Comparison of ENCODE assay signal across 8 cellular contexts in genomic region chr12:57456145-57456700, GRCh38. TPM values are rescaled to one million over a fixed set of nuclear protein-coding genes. Genes with fewer than 3 reads are reported as not detected.
DNase-seq lines count a peak whose midpoint lies in the region; ATAC-seq, FAIRE-seq and TF ChIP-seq lines count a peak whose summit lies in the region.

No MANE protein-coding gene starts in this region.

- no TSS peak for BruUV-seq in mammary epithelial cell (replicated peaks; lab: Mats Ljungman, UMichigan)

- dilution Hi-C loops in mammary epithelial cell (cut with HindIII; ENCODE audit: low sequenced_read_pairs), result no loop called here

- H3K4me3 ChIP-seq in heart left ventricle (no peak overlapping the region), RWPE2 (ENCODE audit: severe bottlenecking) (no peak overlapping the region), mammary epithelial cell (replicated peaks in 1 of 3; ENCODE audit: insufficient read depth in 1 of 3, low read depth in 2 of 3, low read length in 3 of 3) (no peak overlapping the region), mesenchymal stem cell (ENCODE audit: insufficient read depth in 1 of 2, low read depth in 1 of 2, low read length in 2 of 2) (no peak overlapping the region)

- ATAC-seq in heart left ventricle (no peak), left ventricle myocardium superior (no peak), RWPE2 (ENCODE audit: low read depth) (no peak), HG02852 (IDR thresholded peaks at IDR 0.05; ENCODE audit: unreplicated experiment) (no peak)

- no peak overlapping the region for H2BK5ac ChIP-seq in mesenchymal stem cell (ENCODE audit: low read depth, low read length, poor library complexity, severe bottlenecking)

- H3K4me1 ChIP-seq in heart left ventricle, result peaks cover 0 to 53% (median 23%) of the 10 kb centered on the region in 12 donors
- peaks cover 29% of the 10 kb centered on the region for H3K4me1 ChIP-seq in RWPE2 (ENCODE audit: insufficient read depth, poor library complexity, severe bottlenecking)
- peaks cover 32% of the 10 kb centered on the region for H3K4me1 ChIP-seq in mammary epithelial cell (ENCODE audit: insufficient read depth, low read length)
- peaks cover 34% of the 10 kb centered on the region for H3K4me1 ChIP-seq in mesenchymal stem cell (ENCODE audit: control insufficient read depth, insufficient read depth, low read depth, low read length)

- in situ Hi-C loops in mammary epithelial cell (cut with MboI; ENCODE audit: low sequenced_read_pairs in 2 of 2), result loop anchor here (5.0 to 10.0 kb wide), 3 partner anchors 144 to 191 kb away; no protein-coding TSS in a partner anchor

- H2AFZ ChIP-seq in mammary epithelial cell (ENCODE audit: low read depth, low read length) (peak overlapping the region; percentile 74), mesenchymal stem cell (ENCODE audit: low read depth, low read length) (no peak overlapping the region)

- H4K91ac ChIP-seq in mesenchymal stem cell (ENCODE audit: low read length), result no peak overlapping the region

- DNase-seq in heart left ventricle (no peak), left ventricle myocardium superior (no peak), HTR-8/SVneo (ENCODE audit: insufficient read length, low spot score) (peak; percentile 62), RWPE2 (ENCODE audit: low spot score) (no peak), mammary epithelial cell (peak; percentile 32), mesenchymal stem cell (peak; percentile 51), NCI-H774 (lab: John Stamatoyannopoulos, UW) (no peak)

- H2AK5ac ChIP-seq in mesenchymal stem cell (ENCODE audit: low read length, severe bottlenecking), result no peak overlapping the region

- FAIRE-seq in HTR-8/SVneo (lab: Jason Lieb, UNC), result no peak

- no peak overlapping the region for H3K18ac ChIP-seq in mesenchymal stem cell (ENCODE audit: low read depth in 1 of 2, low read length in 2 of 2)

- no peaks in the 10 kb centered on the region for H3K36me3 ChIP-seq in heart left ventricle
- H3K36me3 ChIP-seq in RWPE2 (ENCODE audit: low read depth), result no peaks in the 10 kb centered on the region
- H3K36me3 ChIP-seq in mammary epithelial cell (ENCODE audit: insufficient read depth, low read length), result no peaks in the 10 kb centered on the region
- H3K36me3 ChIP-seq in mesenchymal stem cell (ENCODE audit: control insufficient read depth in 1 of 2, insufficient read depth in 2 of 2, low read depth in 1 of 2, low read length in 2 of 2), result no peaks in the 10 kb centered on the region

- H3K27me3 ChIP-seq in heart left ventricle, result peaks cover 0 to 6% (median 0%) of the 10 kb centered on the region in 9 donors
- no peaks in the 10 kb centered on the region for H3K27me3 ChIP-seq in RWPE2 (ENCODE audit: insufficient read depth, poor library complexity, severe bottlenecking)
- no peaks in the 10 kb centered on the region for H3K27me3 ChIP-seq in mammary epithelial cell (ENCODE audit: insufficient read depth, low read length)
- peaks cover 5 to 17% of the 10 kb centered on the region in 2 experiments for H3K27me3 ChIP-seq in mesenchymal stem cell (ENCODE audit: control insufficient read depth in 1 of 2, insufficient read depth in 1 of 2, low read length in 2 of 2)

- H3K4ac ChIP-seq in mesenchymal stem cell (ENCODE audit: low read depth in 1 of 2, low read length in 2 of 2), result no peak overlapping the region

- no peak for TF ChIP-seq POLR2A in heart left ventricle (IDR thresholded peaks at IDR 0.05)

- CTCF ChIA-PET in mammary epithelial cell (lab: Charles Lee; ENCODE audit: low non-redundant PET), result interaction anchor here (0.7 kb wide), 1 partner anchor 377 kb away, joined by 3 read pairs; no protein-coding TSS in a partner anchor

- H3K9me3 ChIP-seq in heart left ventricle, result no peaks in the 10 kb centered on the region
- H3K9me3 ChIP-seq in RWPE2 (ENCODE audit: severe bottlenecking), result no peaks in the 10 kb centered on the region
- H3K9me3 ChIP-seq in mammary epithelial cell (replicated peaks; ENCODE audit: insufficient read depth, low read length), result no peaks in the 10 kb centered on the region
- H3K9me3 ChIP-seq in mesenchymal stem cell (ENCODE audit: control insufficient read depth, low read length), result no peaks in the 10 kb centered on the region

- peak overlapping the region; percentile 29 for H2BK15ac ChIP-seq in mesenchymal stem cell (ENCODE audit: low read depth, poor library complexity, severe bottlenecking)

- H4K20me1 ChIP-seq in mammary epithelial cell (ENCODE audit: insufficient read depth, low read length), result no peaks in the 10 kb centered on the region

- H3K79me1 ChIP-seq in mesenchymal stem cell (replicated peaks; ENCODE audit: low read length, poor library complexity, severe bottlenecking), result no peaks in the 10 kb centered on the region

- 39 to 45% (median 41%) methylated on average over 12 to 15 of the region's 15 CpGs for WGBS in heart left ventricle, 4 donors
- no CpG with 5 or more reads among the region's 15 CpGs for WGBS in mammary epithelial cell (ENCODE audit: low coverage, missing lambda C conversion rate)
- 43% methylated on average over 14 of the region's 15 CpGs for WGBS in mesenchymal stem cell

- H2BK120ac ChIP-seq in mesenchymal stem cell (ENCODE audit: low read depth, low read length), result no peak overlapping the region

- peak overlapping the region; percentile 54 for H3K4me2 ChIP-seq in mammary epithelial cell (ENCODE audit: insufficient read depth, low read depth, low read length)
- peak overlapping the region; percentile 17 for H3K4me2 ChIP-seq in mesenchymal stem cell (ENCODE audit: low read length, poor library complexity, severe bottlenecking)

- H3K14ac ChIP-seq in mesenchymal stem cell (ENCODE audit: low read length in 2 of 2), result peak overlapping the region in 1 of 2 experiments; percentile 29

- H2BK12ac ChIP-seq in mesenchymal stem cell (ENCODE audit: low read length in 2 of 2), result no peak overlapping the region

- H3K9ac ChIP-seq in mammary epithelial cell (ENCODE audit: insufficient read depth, low read length) (no peak overlapping the region), mesenchymal stem cell (ENCODE audit: low read length) (no peak overlapping the region)

- no peak overlapping the region for H4K8ac ChIP-seq in mesenchymal stem cell (ENCODE audit: low read length)

- intact Hi-C loops in heart left ventricle (cut with DNase I), result loop anchor here in 4 of 10 donors (2.0 to 10.0 kb wide), 4 partner anchors 149 to 244 kb away; partner anchors contain the start of gene NXPH4 (in 1 of the 4)
- intact Hi-C loops in left ventricle myocardium superior (cut with micrococcal nuclease), result no loop called here
- intact Hi-C loops in mammary epithelial cell (cut with micrococcal nuclease), result no loop called here

- H3K23ac ChIP-seq in mesenchymal stem cell (ENCODE audit: low read length in 2 of 2), result no peak overlapping the region

- TF ChIP-seq CTCF in heart left ventricle (IDR thresholded peaks at IDR 0.05) (peak; percentile 25 to 59 (median 45)), RWPE2 (IDR thresholded peaks at IDR 0.05; ENCODE audit: poor library complexity, severe bottlenecking) (peak; percentile 56), mammary epithelial cell (conservative IDR thresholded peaks at IDR 0.05 in 1 of 2, IDR thresholded peaks at IDR 0.05 in 1 of 2; ENCODE audit: extremely low read depth in 1 of 2, insufficient read depth in 1 of 2, low read depth in 1 of 2, low read length in 2 of 2) (peak; percentile 78 to 83)

- peak overlapping the region in 1 of 12 donors; percentile 9 for H3K27ac ChIP-seq in heart left ventricle
- no peak overlapping the region for H3K27ac ChIP-seq in RWPE2 (ENCODE audit: poor library complexity, severe bottlenecking)
- no peak overlapping the region for H3K27ac ChIP-seq in mammary epithelial cell (ENCODE audit: insufficient read depth, low read depth, low read length)
- H3K27ac ChIP-seq in mesenchymal stem cell (ENCODE audit: low read length, poor library complexity, severe bottlenecking), result no peak overlapping the region

- no peaks in the 10 kb centered on the region for H3K79me2 ChIP-seq in mammary epithelial cell (ENCODE audit: insufficient read depth, low read length)

RNA-seq across cellular contexts. Expression of gene INHBE, which starts 1.1 kb away (rescaled TPM):
- total RNA-seq in heart left ventricle (under 1 TPM in 1 of 9 donors, not detected in 8; 0.64 TPM), left ventricle myocardium superior (not detected), mammary epithelial cell (1 to 10 TPM in 1 of 2 donors, under 1 TPM in 1; 0.42 to 1.0 TPM)
- polyA plus RNA-seq in heart left ventricle (under 1 TPM in 1 of 2 donors, not detected in 1; 0.03 TPM), mammary epithelial cell (0.07 TPM)
- not detected for polyA minus RNA-seq in mammary epithelial cell
- polyA plus RNA-seq in mesenchymal stem cell (2013, experiment 1 of 2), result 1.5 TPM
- polyA plus RNA-seq in mesenchymal stem cell (2013, experiment 2 of 2), result 1.7 TPM

RNA-seq across cellular contexts. Expression of gene GLI1, which starts 3.4 kb away (rescaled TPM):
- total RNA-seq in heart left ventricle (1 to 10 TPM in 4 of 9 donors, under 1 TPM in 5; 0.19 to 2.6 (median 0.83) TPM), left ventricle myocardium superior (0.37 TPM), mammary epithelial cell (1 to 10 TPM in 1 of 2 donors, under 1 TPM in 1; under 0.01 to 2.5 TPM)
- polyA plus RNA-seq in heart left ventricle (under 1 TPM; 0.08 to 0.97 TPM), mammary epithelial cell (0.90 TPM)
- 1.5 TPM for polyA minus RNA-seq in mammary epithelial cell
- polyA plus RNA-seq in mesenchymal stem cell (2013, experiment 1 of 2), result 4.8 TPM
- polyA plus RNA-seq in mesenchymal stem cell (2013, experiment 2 of 2), result 3.2 TPM

RNA-seq across cellular contexts. Expression of gene INHBC, which starts 21.6 kb away (rescaled TPM):
- under 1 TPM in 1 of 9 donors, not detected in 8; 0.27 TPM for total RNA-seq in heart left ventricle
- polyA plus RNA-seq in heart left ventricle, result under 1 TPM in 1 of 2 donors, not detected in 1; 0.03 TPM
- total RNA-seq in left ventricle myocardium superior, result not detected
- under 1 TPM in 1 of 2 donors, not detected in 1; 0.14 TPM for total RNA-seq in mammary epithelial cell
- 0.03 TPM for polyA plus RNA-seq in mammary epithelial cell
- not detected for polyA minus RNA-seq in mammary epithelial cell
- 0.04 TPM for polyA plus RNA-seq in mesenchymal stem cell (2013, experiment 1 of 2)
- not detected for polyA plus RNA-seq in mesenchymal stem cell (2013, experiment 2 of 2)

RNA-seq across cellular contexts. Expression of gene ARHGAP9, which starts 23.4 kb away (rescaled TPM):
- total RNA-seq in heart left ventricle (10 to 100 TPM in 2 of 9 donors, 1 to 10 TPM in 7; 2.2 to 33.4 (median 3.9) TPM), left ventricle myocardium superior (5.7 TPM), mammary epithelial cell (1 to 10 TPM in 1 of 2 donors, under 1 TPM in 1; 0.83 to 1.3 TPM)
- polyA plus RNA-seq in heart left ventricle (1 to 10 TPM; 1.7 to 3.4 TPM), mammary epithelial cell (not detected)
- not detected for polyA minus RNA-seq in mammary epithelial cell
- 0.07 TPM for polyA plus RNA-seq in mesenchymal stem cell (2013, experiment 1 of 2)
- 0.12 TPM for polyA plus RNA-seq in mesenchymal stem cell (2013, experiment 2 of 2)

RNA-seq across cellular contexts. Expression of gene R3HDM2, which starts 25.4 kb away (rescaled TPM):
- total RNA-seq in heart left ventricle, result 100 to 1,000 TPM in 1 of 9 donors, 10 to 100 TPM in 8; 33.1 to 102 (median 61.9) TPM
- polyA plus RNA-seq in heart left ventricle, result 10 to 100 TPM; 12.7 to 24.5 TPM
- 54.4 TPM for total RNA-seq in left ventricle myocardium superior
- 10 to 100 TPM; 16.3 to 44.7 TPM for total RNA-seq in mammary epithelial cell
- 10.8 TPM for polyA plus RNA-seq in mammary epithelial cell
- 36.9 TPM for polyA minus RNA-seq in mammary epithelial cell
- polyA plus RNA-seq in mesenchymal stem cell (2013, experiment 1 of 2), result 22.2 TPM
- 21.6 TPM for polyA plus RNA-seq in mesenchymal stem cell (2013, experiment 2 of 2)

Comparison
In these comparisons a context has a peak if more than half of its experiments do, and no peak if none do; other contexts are left out.
1. DNase-seq: peak in HTR-8/SVneo (single experiment), mammary epithelial cell (single experiment) and mesenchymal stem cell (single experiment); none in heart left ventricle (0 of 5), left ventricle myocardium superior (single experiment), RWPE2 (single experiment) and NCI-H774 (single experiment).
2. Peak in every context shown above with its lines, with median percentiles within 50 percentile points of each other: CTCF ChIP-seq.